1 cellular context compared by ENCODE assay signal in the genomic region with DNA sequence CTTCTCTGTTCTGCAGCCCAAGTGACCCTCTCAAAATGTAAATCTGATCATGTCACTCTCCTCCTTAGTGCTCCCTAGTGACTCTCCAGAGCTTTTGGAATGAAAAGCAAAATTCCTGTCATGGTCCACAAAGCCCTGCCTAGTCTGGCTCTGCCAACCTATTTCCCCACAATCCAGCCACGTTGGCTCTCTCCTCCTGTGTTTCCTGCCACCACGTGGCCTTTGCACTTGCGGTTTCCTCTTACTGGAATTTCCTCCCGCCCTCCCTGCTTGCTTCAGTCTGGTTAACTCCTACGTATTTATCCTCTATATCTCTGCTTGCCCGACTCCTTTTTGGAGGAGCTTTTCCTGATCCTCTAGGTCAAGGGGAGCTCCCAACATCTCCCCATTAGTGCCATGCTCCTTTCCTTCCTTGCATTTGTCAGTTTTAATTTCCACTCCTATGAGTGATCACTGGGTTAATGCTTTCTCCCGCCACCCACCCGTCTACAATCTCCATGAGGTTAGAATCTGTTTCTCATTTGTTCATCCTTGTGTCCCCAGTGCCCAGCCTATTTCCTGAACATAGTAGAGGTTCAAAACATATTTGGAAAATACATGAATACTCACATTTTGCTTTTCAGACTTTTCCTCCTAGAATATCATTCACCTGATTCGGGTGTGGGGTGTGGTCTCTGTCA.
TF ChIP-seq lines count a peak whose summit lies in the region.

No MANE protein-coding gene starts in this region.

TF ChIP-seq in K562, 482 proteins besides CTCF, POLR2A, EP300 and RAD21 (continued from another document and continues in another):
- TF ChIP-seq, protein P1, sequence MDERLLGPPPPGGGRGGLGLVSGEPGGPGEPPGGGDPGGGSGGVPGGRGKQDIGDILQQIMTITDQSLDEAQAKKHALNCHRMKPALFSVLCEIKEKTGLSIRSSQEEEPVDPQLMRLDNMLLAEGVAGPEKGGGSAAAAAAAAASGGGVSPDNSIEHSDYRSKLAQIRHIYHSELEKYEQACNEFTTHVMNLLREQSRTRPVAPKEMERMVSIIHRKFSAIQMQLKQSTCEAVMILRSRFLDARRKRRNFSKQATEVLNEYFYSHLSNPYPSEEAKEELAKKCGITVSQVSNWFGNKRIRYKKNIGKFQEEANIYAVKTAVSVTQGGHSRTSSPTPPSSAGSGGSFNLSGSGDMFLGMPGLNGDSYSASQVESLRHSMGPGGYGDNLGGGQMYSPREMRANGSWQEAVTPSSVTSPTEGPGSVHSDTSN (CRISPR knock-in tag; IDR thresholded peaks at IDR 0.05; ENCODE audit: low read depth): no peak
- TF ChIP-seq, protein P1 (tag; conservative IDR thresholded peaks at IDR 0.05; ENCODE audit: low read depth): no peak
- TF ChIP-seq POU5F1 (IDR thresholded peaks at IDR 0.05; ENCODE audit: borderline replicate concordance, low read depth, low read length, partially characterized antibody) (no peak), MED1 (CRISPR knock-in tag; IDR thresholded peaks at IDR 0.05; ENCODE audit: borderline replicate concordance) (no peak), ZFP1 (CRISPR knock-in tag; IDR thresholded peaks at IDR 0.05) (no peak), NFYB (IDR thresholded peaks at IDR 0.05; ENCODE audit: extremely low read depth, insufficient read length) (no peak), UBTF (IDR thresholded peaks at IDR 0.05; ENCODE audit: borderline replicate concordance in 1 of 2, low read depth in 2 of 2, low read length in 2 of 2) (no peak), C11orf30 (IDR thresholded peaks at IDR 0.05; ENCODE audit: low read depth) (no peak), CBX3 (IDR thresholded peaks at IDR 0.05; ENCODE audit: borderline replicate concordance in 1 of 2, low read length in 2 of 2) (no peak), ZEB2 (IDR thresholded peaks at IDR 0.05) (no peak), PHTF2 (CRISPR knock-in tag; IDR thresholded peaks at IDR 0.05) (no peak), NEUROD1 (IDR thresholded peaks at IDR 0.05; ENCODE audit: borderline replicate concordance, low read depth, low read length, partially characterized antibody) (no peak), CTBP1 (IDR thresholded peaks at IDR 0.05; ENCODE audit: borderline replicate concordance) (0 out of 2 replicates have a peak, but pooled peaks have one; percentile 29), RB1 (IDR thresholded peaks at IDR 0.05; ENCODE audit: low read depth) (no peak), SMARCE1 (IDR thresholded peaks at IDR 0.05) (no peak), STAG1 (CRISPR knock-in tag; IDR thresholded peaks at IDR 0.05; ENCODE audit: borderline replicate concordance) (no peak), ZC3H11A (IDR thresholded peaks at IDR 0.05; ENCODE audit: low read depth, low read length) (no peak), BRCA1 (IDR thresholded peaks at IDR 0.05) (no peak), BRCA1 (CRISPR knock-in tag; IDR thresholded peaks at IDR 0.05) (no peak), FOXA1 (IDR thresholded peaks at IDR 0.05; ENCODE audit: borderline replicate concordance) (no peak), GTF2A2 (tag; IDR thresholded peaks at IDR 0.05) (no peak), SIX5 (IDR thresholded peaks at IDR 0.05; ENCODE audit: borderline replicate concordance in 1 of 2, insufficient read depth in 1 of 2, low read depth in 1 of 2, low read length in 2 of 2) (no peak), BRD9 (IDR thresholded peaks at IDR 0.05; ENCODE audit: low read depth, partially characterized antibody) (no peak), SRSF1 (IDR thresholded peaks at IDR 0.05; ENCODE audit: low read depth, low read length) (no peak), ZBTB7A (IDR thresholded peaks at IDR 0.05; ENCODE audit: borderline replicate concordance, control insufficient read depth, low read depth, low read length) (no peak), ETV5 (CRISPR knock-in tag; IDR thresholded peaks at IDR 0.05; ENCODE audit: low read depth) (peak; percentile 43; the same call in 1 of the 2 replicates), ARID3A (IDR thresholded peaks at IDR 0.05; ENCODE audit: borderline replicate concordance, low read depth, low read length) (no peak), TAF15 (IDR thresholded peaks at IDR 0.05; ENCODE audit: low read depth, low read length) (no peak), TCF3 (CRISPR knock-in tag; IDR thresholded peaks at IDR 0.05) (peak; percentile 48; the same call in 1 of the 2 replicates), MTA1 (IDR thresholded peaks at IDR 0.05; ENCODE audit: borderline replicate concordance) (no peak), STAT6 (CRISPR knock-in tag; IDR thresholded peaks at IDR 0.05) (no peak), MNT (conservative IDR thresholded peaks at IDR 0.05) (peak; percentile 72 to 83), CEBPB (tag; IDR thresholded peaks at IDR 0.05) (no peak), ZNF507 (tag; conservative IDR thresholded peaks at IDR 0.05) (no peak), ZNF583 (CRISPR knock-in tag; IDR thresholded peaks at IDR 0.05) (no peak)
- TF ChIP-seq, protein P2, sequence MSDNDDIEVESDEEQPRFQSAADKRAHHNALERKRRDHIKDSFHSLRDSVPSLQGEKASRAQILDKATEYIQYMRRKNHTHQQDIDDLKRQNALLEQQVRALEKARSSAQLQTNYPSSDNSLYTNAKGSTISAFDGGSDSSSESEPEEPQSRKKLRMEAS (CRISPR knock-in tag; IDR thresholded peaks at IDR 0.05): peak; percentile 61
- TF ChIP-seq, protein P3, sequence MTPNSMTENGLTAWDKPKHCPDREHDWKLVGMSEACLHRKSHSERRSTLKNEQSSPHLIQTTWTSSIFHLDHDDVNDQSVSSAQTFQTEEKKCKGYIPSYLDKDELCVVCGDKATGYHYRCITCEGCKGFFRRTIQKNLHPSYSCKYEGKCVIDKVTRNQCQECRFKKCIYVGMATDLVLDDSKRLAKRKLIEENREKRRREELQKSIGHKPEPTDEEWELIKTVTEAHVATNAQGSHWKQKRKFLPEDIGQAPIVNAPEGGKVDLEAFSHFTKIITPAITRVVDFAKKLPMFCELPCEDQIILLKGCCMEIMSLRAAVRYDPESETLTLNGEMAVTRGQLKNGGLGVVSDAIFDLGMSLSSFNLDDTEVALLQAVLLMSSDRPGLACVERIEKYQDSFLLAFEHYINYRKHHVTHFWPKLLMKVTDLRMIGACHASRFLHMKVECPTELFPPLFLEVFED (CRISPR knock-in tag; conservative IDR thresholded peaks at IDR 0.05): no peak
- TF ChIP-seq, protein P4, sequence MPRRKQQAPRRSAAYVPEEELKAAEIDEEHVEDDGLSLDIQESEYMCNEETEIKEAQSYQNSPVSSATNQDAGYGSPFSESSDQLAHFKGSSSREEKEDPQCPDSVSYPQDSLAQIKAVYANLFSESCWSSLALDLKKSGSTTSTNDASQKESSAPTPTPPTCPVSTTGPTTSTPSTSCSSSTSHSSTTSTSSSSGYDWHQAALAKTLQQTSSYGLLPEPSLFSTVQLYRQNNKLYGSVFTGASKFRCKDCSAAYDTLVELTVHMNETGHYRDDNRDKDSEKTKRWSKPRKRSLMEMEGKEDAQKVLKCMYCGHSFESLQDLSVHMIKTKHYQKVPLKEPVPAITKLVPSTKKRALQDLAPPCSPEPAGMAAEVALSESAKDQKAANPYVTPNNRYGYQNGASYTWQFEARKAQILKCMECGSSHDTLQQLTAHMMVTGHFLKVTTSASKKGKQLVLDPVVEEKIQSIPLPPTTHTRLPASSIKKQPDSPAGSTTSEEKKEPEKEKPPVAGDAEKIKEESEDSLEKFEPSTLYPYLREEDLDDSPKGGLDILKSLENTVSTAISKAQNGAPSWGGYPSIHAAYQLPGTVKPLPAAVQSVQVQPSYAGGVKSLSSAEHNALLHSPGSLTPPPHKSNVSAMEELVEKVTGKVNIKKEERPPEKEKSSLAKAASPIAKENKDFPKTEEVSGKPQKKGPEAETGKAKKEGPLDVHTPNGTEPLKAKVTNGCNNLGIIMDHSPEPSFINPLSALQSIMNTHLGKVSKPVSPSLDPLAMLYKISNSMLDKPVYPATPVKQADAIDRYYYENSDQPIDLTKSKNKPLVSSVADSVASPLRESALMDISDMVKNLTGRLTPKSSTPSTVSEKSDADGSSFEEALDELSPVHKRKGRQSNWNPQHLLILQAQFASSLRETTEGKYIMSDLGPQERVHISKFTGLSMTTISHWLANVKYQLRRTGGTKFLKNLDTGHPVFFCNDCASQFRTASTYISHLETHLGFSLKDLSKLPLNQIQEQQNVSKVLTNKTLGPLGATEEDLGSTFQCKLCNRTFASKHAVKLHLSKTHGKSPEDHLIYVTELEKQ (CRISPR knock-in tag; IDR thresholded peaks at IDR 0.05): no peak
